Comparison of ENCODE assay signal across 1 cellular context in genomic region chr5:136729901-136730355, GRCh38.
TF ChIP-seq lines count a peak whose summit lies in the region.

No MANE protein-coding gene starts in this region.

TF ChIP-seq in HEK293, 187 proteins besides CTCF, POLR2A, EP300 and RAD21 (continued from another document and continues in another):
- TF ChIP-seq SP7 (tag by site-specific recombination; IDR thresholded peaks at IDR 0.05) (peak; percentile 99), ZNF341 (tag by site-specific recombination; IDR thresholded peaks at IDR 0.05; ENCODE audit: low read depth) (no peak), ZNF670 (tag by site-specific recombination; IDR thresholded peaks at IDR 0.05; ENCODE audit: low read depth) (no peak), BCL11A (tag by site-specific recombination; IDR thresholded peaks at IDR 0.05; ENCODE audit: low read depth) (peak; percentile 96), ZNF280D (tag by site-specific recombination; IDR thresholded peaks at IDR 0.05) (no peak), ZNF335 (tag by site-specific recombination; conservative IDR thresholded peaks at IDR 0.05) (peak; percentile 36; the same call in 1 of the 2 replicates), ZNF561 (tag by site-specific recombination; IDR thresholded peaks at IDR 0.05; ENCODE audit: borderline replicate concordance) (peak; percentile 98), IKZF3 (tag by site-specific recombination; IDR thresholded peaks at IDR 0.05) (peak; percentile 93), ZNF366 (tag by site-specific recombination; conservative IDR thresholded peaks at IDR 0.05) (peak; percentile 94), ZBTB21 (tag by site-specific recombination; IDR thresholded peaks at IDR 0.05) (peak; percentile 81; the same call in 1 of the 2 replicates), ZNF426 (tag by site-specific recombination; IDR thresholded peaks at IDR 0.05) (no peak), ZNF24 (tag by site-specific recombination; IDR thresholded peaks at IDR 0.05) (peak; percentile 97), ZNF629 (tag by site-specific recombination; IDR thresholded peaks at IDR 0.05) (peak; percentile 95), MZF1 (tag by site-specific recombination; IDR thresholded peaks at IDR 0.05; ENCODE audit: borderline replicate concordance) (peak; percentile 78; the same call in 1 of the 2 replicates), ZNF510 (tag by site-specific recombination; IDR thresholded peaks at IDR 0.05; ENCODE audit: insufficient replicate concordance) (peak; percentile 55), ZNF791 (tag by site-specific recombination; IDR thresholded peaks at IDR 0.05) (no peak), KLF9 (tag by site-specific recombination; IDR thresholded peaks at IDR 0.05; ENCODE audit: low read depth) (peak; percentile 52), HIC1 (tag by site-specific recombination; IDR thresholded peaks at IDR 0.05) (peak; percentile 85), ZNF600 (tag by site-specific recombination; IDR thresholded peaks at IDR 0.05) (peak; percentile 91), ZNF664 (tag by site-specific recombination; IDR thresholded peaks at IDR 0.05) (0 out of 2 replicates have a peak, but pooled peaks have one; percentile 11), ZBTB8A (tag by site-specific recombination; IDR thresholded peaks at IDR 0.05) (peak; percentile 42), ZBTB17 (tag by site-specific recombination; IDR thresholded peaks at IDR 0.05) (peak; percentile 93), YY2 (tag by site-specific recombination; IDR thresholded peaks at IDR 0.05) (no peak), SCRT2 (tag by site-specific recombination; IDR thresholded peaks at IDR 0.05) (no peak), SETDB1 (IDR thresholded peaks at IDR 0.05; ENCODE audit: insufficient read length, low read length) (no peak), SP2 (tag by site-specific recombination; IDR thresholded peaks at IDR 0.05) (no peak), BCL6B (tag by site-specific recombination; IDR thresholded peaks at IDR 0.05) (0 out of 2 replicates have a peak, but pooled peaks have one; percentile 16), ZNF707 (tag by site-specific recombination; IDR thresholded peaks at IDR 0.05) (no peak), YY1 (tag by site-specific recombination; IDR thresholded peaks at IDR 0.05) (no peak), REPIN1 (tag by site-specific recombination; IDR thresholded peaks at IDR 0.05; ENCODE audit: low read depth) (peak; percentile 73; the same call in 1 of the 2 replicates), KLF16 (tag by site-specific recombination; IDR thresholded peaks at IDR 0.05) (peak; percentile 46; the same call in 1 of the 2 replicates), REST (tag by site-specific recombination; IDR thresholded peaks at IDR 0.05) (0 out of 2 replicates have a peak, but pooled peaks have one; percentile 17), ZNF571 (tag by site-specific recombination; IDR thresholded peaks at IDR 0.05) (no peak), ZNF529 (tag by site-specific recombination; IDR thresholded peaks at IDR 0.05; ENCODE audit: insufficient replicate concordance) (no peak), ZNF202 (tag by site-specific recombination; IDR thresholded peaks at IDR 0.05; ENCODE audit: borderline replicate concordance) (no peak), PRDM1 (tag by site-specific recombination; IDR thresholded peaks at IDR 0.05) (peak; percentile 67), ZNF416 (tag by site-specific recombination; IDR thresholded peaks at IDR 0.05) (no peak), MYNN (tag by site-specific recombination; IDR thresholded peaks at IDR 0.05; ENCODE audit: borderline replicate concordance) (peak; percentile 86), KLF10 (tag by site-specific recombination; IDR thresholded peaks at IDR 0.05) (peak; percentile 69), ZFHX2 (tag by site-specific recombination; conservative IDR thresholded peaks at IDR 0.05) (peak; percentile 75), ZNF114 (tag by site-specific recombination; IDR thresholded peaks at IDR 0.05) (no peak), OVOL3 (tag by site-specific recombination; IDR thresholded peaks at IDR 0.05) (peak; percentile 93; the same call in 1 of the 2 replicates)
- TF ChIP-seq, protein P1, sequence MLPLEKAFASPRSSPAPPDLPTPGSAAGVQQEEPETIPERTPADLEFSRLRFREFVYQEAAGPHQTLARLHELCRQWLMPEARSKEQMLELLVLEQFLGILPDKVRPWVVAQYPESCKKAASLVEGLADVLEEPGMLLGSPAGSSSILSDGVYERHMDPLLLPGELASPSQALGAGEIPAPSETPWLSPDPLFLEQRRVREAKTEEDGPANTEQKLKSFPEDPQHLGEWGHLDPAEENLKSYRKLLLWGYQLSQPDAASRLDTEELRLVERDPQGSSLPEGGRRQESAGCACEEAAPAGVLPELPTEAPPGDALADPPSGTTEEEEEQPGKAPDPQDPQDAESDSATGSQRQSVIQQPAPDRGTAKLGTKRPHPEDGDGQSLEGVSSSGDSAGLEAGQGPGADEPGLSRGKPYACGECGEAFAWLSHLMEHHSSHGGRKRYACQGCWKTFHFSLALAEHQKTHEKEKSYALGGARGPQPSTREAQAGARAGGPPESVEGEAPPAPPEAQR (tag by site-specific recombination; IDR thresholded peaks at IDR 0.05) = no peak
- TF ChIP-seq, protein P2, sequence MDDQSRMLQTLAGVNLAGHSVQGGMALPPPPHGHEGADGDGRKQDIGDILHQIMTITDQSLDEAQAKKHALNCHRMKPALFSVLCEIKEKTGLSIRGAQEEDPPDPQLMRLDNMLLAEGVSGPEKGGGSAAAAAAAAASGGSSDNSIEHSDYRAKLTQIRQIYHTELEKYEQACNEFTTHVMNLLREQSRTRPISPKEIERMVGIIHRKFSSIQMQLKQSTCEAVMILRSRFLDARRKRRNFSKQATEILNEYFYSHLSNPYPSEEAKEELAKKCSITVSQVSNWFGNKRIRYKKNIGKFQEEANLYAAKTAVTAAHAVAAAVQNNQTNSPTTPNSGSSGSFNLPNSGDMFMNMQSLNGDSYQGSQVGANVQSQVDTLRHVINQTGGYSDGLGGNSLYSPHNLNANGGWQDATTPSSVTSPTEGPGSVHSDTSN (CRISPR knock-in tag; IDR thresholded peaks at IDR 0.05) = no peak
- TF ChIP-seq, protein P3, sequence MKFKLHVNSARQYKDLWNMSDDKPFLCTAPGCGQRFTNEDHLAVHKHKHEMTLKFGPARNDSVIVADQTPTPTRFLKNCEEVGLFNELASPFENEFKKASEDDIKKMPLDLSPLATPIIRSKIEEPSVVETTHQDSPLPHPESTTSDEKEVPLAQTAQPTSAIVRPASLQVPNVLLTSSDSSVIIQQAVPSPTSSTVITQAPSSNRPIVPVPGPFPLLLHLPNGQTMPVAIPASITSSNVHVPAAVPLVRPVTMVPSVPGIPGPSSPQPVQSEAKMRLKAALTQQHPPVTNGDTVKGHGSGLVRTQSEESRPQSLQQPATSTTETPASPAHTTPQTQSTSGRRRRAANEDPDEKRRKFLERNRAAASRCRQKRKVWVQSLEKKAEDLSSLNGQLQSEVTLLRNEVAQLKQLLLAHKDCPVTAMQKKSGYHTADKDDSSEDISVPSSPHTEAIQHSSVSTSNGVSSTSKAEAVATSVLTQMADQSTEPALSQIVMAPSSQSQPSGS (tag by site-specific recombination; IDR thresholded peaks at IDR 0.05; ENCODE audit: low read depth) = peak; percentile 42; the same call in 1 of the 2 replicates
- TF ChIP-seq, protein P4, sequence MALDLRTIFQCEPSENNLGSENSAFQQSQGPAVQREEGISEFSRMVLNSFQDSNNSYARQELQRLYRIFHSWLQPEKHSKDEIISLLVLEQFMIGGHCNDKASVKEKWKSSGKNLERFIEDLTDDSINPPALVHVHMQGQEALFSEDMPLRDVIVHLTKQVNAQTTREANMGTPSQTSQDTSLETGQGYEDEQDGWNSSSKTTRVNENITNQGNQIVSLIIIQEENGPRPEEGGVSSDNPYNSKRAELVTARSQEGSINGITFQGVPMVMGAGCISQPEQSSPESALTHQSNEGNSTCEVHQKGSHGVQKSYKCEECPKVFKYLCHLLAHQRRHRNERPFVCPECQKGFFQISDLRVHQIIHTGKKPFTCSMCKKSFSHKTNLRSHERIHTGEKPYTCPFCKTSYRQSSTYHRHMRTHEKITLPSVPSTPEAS (tag by site-specific recombination; IDR thresholded peaks at IDR 0.05) = no peak
- TF ChIP-seq, protein P5, sequence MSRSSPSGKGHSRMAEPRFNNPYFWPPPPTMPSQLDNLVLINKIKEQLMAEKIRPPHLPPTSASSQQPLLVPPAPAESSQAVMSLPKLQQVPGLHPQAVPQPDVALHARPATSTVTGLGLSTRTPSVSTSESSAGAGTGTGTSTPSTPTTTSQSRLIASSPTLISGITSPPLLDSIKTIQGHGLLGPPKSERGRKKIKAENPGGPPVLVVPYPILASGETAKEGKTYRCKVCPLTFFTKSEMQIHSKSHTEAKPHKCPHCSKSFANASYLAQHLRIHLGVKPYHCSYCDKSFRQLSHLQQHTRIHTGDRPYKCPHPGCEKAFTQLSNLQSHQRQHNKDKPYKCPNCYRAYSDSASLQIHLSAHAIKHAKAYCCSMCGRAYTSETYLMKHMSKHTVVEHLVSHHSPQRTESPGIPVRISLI (tag by site-specific recombination; IDR thresholded peaks at IDR 0.05) = peak; percentile 98
- TF ChIP-seq, protein P6, sequence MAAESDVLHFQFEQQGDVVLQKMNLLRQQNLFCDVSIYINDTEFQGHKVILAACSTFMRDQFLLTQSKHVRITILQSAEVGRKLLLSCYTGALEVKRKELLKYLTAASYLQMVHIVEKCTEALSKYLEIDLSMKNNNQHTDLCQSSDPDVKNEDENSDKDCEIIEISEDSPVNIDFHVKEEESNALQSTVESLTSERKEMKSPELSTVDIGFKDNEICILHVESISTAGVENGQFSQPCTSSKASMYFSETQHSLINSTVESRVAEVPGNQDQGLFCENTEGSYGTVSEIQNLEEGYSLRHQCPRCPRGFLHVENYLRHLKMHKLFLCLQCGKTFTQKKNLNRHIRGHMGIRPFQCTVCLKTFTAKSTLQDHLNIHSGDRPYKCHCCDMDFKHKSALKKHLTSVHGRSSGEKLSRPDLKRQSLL (tag by site-specific recombination; IDR thresholded peaks at IDR 0.05) = peak; percentile 86
